9 cellular contexts compared by ENCODE assay signal in the genomic region with DNA sequence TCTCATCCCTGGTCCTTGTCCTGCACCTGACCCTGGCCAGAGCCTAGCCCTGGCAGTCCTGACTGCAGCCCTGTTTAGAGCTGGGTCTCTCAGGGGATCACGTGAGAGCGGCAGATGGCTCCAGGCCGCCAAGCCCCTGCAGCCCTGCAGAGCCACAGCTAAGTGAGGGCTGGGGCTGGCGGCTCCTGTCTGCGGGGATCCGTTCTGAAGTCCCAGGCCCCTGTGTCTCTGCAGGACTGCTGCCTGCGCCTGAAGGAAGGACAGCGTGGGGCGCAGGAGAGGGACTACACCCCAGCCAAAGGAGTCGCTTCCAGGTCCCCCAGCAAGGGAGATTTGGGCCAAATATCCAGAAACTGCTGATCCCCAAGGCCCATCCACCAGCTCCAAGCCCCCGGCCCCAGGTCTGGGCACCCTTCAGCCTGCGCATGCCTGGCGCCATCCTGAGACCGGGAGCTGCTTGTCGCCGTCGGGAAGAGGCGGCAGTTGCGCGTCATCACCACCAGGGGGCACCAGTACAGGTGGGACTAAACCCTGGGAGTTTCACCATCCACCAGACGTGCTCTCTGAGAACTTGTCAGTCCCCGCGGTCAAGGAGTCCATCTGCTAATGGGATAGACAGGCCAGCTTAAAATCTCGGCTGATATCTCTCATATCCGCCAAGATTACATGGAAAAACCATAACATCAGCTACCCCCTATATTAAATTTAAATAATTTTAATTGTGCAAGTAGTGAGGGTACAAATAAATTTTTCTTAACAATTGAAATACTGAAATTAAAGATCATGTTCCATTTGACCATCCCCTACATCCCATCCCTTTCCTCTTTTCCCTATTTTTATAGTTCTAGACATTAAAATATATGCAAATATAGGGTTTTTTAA. TPM values are rescaled to one million over a fixed set of nuclear protein-coding genes. Genes with fewer than 3 reads are reported as not detected.
DNase-seq lines count a peak whose midpoint lies in the region; ATAC-seq and TF ChIP-seq lines count a peak whose summit lies in the region.
"Had no signal": no experiment of that assay in that cellular context is flagged by ENCODE, and none has a peak within 500 bp of the region (broad histone marks: within the 10 kb centered on the region; RNA-seq: fewer than 3 reads in every experiment).

No MANE protein-coding gene starts in this region.

- peak; percentile 24 to 36 for DNase-seq in AML-193 (lab: John Stamatoyannopoulos, UW)
- DNase-seq in NCI-H2227 treated with DMSO at 0.1 percent for 48 hours (lab: John Stamatoyannopoulos, UW) = peak; percentile 75
- DNase-seq in activated CD4-positive, alpha-beta T cell treated with anti-CD3 and anti-CD28 coated beads for 4 hours = peak; percentile 35 to 58
- peak; percentile 95 for DNase-seq in ecto neural progenitor cell (ENCODE audit: low spot score)
- DNase-seq in lung (ENCODE audit: low spot score) = peak; percentile 86
- peak; percentile 50 for DNase-seq in stimulated activated CD8-positive, alpha-beta memory T cell treated with anti-CD3 and anti-CD28 coated beads, Interleukin-15, amount 100 ng/mL, for 24 hours (ENCODE audit: low read depth)

- no peaks in the 10 kb centered on the region for H3K27me3 ChIP-seq in lung (ENCODE audit: control insufficient read depth, insufficient read depth)

- H3K36me3 ChIP-seq in lung (ENCODE audit: control insufficient read depth in 2 of 2, insufficient read depth in 2 of 2, low read length in 2 of 2) = no peaks in the 10 kb centered on the region

- TF ChIP-seq CTCF in lung (IDR thresholded peaks at IDR 0.05; ENCODE audit: control extremely low read depth, extremely low read depth) = peak; percentile 83

- H3K9me3 ChIP-seq in lung (ENCODE audit: control insufficient read depth in 2 of 2, insufficient read depth in 1 of 2, low read length in 1 of 2) = no peaks in the 10 kb centered on the region

- ATAC-seq in GM18868 (IDR thresholded peaks at IDR 0.05; ENCODE audit: unreplicated experiment) = peak; percentile 87
- peak; percentile 76 for ATAC-seq in HG03103 (IDR thresholded peaks at IDR 0.05; ENCODE audit: low read depth, unreplicated experiment)
- ATAC-seq in lung (ENCODE audit: insufficient read depth, low FRiP score) = peak; percentile 68

- 15 to 23% methylated on average over 25 of the region's 25 CpGs for WGBS in lung, 2 donors

- H3K4me3 ChIP-seq in lung = no peak overlapping the region

- H3K4me1 ChIP-seq in lung (ENCODE audit: control insufficient read depth in 2 of 2, insufficient read depth in 2 of 2, low read length in 2 of 2) = peaks cover 0 to 3% of the 10 kb centered on the region in 2 donors

- no peak overlapping the region for H3K27ac ChIP-seq in lung (ENCODE audit: low read depth in 1 of 2, low read length in 1 of 2)

RNA-seq across cellular contexts. Expression of gene GHRHR, which starts 25.1 kb away (rescaled TPM):
- under 1 TPM in 1 of 2 donors, not detected in 1; 0.77 TPM for total RNA-seq in lung
- polyA plus RNA-seq in lung = under 1 TPM; 0.38 to 0.77 TPM
- total RNA-seq: T-helper 1 cell treated with Interleukin-12 subunit alpha and Interleukin-12 subunit beta and Interleukin-4 antibody, amounts not matched to agents 30 ng/mL and 1 ng/mL, for 36 hours had no signal

RNA-seq across cellular contexts. Expression of gene AQP1, which starts 27.0 kb away (rescaled TPM):
- total RNA-seq in lung = 100 to 1,000 TPM; 328 to 655 TPM
- polyA plus RNA-seq in lung = 100 to 1,000 TPM; 267 to 527 TPM

Comparison
In these comparisons a context has a peak if more than half of its experiments do, and no peak if none do; other contexts are left out.
1. DNase-seq: peak in every context shown above with its lines; median percentile 95 in ecto neural progenitor cell; 86 in lung; 75 in NCI-H2227 treated with DMSO at 0.1 percent for 48 hours; 50 in stimulated activated CD8-positive, alpha-beta memory T cell treated with anti-CD3 and anti-CD28 coated beads, Interleukin-15, amount 100 ng/mL, for 24 hours; 46 in activated CD4-positive, alpha-beta T cell treated with anti-CD3 and anti-CD28 coated beads for 4 hours; 30 in AML-193.